ENCODE assay signal across 1 cellular context in the genomic region with DNA sequence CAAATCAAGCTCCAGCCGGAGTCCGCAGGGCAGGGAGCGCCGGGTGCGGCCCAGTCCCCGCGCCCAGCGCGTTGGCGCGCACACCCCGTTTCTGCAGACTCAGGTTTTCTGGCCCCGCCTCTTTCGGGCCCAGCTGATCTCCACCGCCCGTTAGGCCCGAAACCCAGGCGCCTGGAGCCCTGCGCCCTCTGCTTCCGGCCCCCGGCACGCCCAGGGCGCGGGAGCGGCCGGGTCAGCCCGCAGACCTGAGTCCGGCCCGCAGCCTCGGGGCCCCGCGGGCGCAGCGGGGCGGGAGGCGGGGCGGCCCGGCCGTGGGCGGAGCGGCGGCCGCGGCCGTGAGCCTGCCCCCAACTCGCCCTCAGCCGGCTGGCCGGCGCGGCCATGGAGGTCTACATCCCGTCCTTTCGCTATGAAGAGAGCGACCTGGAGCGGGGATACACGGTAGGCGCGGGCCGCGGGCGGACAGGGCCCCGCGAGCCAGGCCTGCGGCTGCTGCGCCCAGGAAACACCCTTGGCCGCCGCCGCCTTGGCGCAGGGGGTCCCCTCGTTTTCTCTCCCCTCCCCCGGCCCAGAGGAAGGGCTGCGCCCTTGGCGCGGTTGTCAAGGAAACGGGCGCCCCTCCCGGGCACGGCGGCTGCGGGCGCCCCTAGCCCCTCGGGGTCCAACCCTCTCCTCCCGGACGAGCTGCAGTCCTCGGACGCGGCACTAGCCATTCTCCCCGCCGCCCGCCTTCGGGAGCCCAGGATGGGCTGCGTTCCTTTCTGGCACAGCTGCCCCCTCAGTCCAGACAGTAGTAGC.
TF ChIP-seq lines count a peak whose summit lies in the region.

A gene with protein sequence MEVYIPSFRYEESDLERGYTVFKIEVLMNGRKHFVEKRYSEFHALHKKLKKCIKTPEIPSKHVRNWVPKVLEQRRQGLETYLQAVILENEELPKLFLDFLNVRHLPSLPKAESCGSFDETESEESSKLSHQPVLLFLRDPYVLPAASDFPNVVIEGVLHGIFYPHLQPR (plus strand): TSS at position 361 of the 798 bp plus-strand sequence. CDS start 21 bp downstream, at position 382.

TF ChIP-seq in HEK293, 187 proteins besides CTCF, POLR2A, EP300 and RAD21 (continued from another document):
- TF ChIP-seq, protein P1, sequence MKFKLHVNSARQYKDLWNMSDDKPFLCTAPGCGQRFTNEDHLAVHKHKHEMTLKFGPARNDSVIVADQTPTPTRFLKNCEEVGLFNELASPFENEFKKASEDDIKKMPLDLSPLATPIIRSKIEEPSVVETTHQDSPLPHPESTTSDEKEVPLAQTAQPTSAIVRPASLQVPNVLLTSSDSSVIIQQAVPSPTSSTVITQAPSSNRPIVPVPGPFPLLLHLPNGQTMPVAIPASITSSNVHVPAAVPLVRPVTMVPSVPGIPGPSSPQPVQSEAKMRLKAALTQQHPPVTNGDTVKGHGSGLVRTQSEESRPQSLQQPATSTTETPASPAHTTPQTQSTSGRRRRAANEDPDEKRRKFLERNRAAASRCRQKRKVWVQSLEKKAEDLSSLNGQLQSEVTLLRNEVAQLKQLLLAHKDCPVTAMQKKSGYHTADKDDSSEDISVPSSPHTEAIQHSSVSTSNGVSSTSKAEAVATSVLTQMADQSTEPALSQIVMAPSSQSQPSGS (tag by site-specific recombination; IDR thresholded peaks at IDR 0.05; ENCODE audit: low read depth): no peak
- TF ChIP-seq BCL11A (tag by site-specific recombination; IDR thresholded peaks at IDR 0.05; ENCODE audit: low read depth): peak; percentile 38; the same call in 1 of the 2 replicates
- peak; percentile 86 for TF ChIP-seq KLF10 (tag by site-specific recombination; IDR thresholded peaks at IDR 0.05)
- TF ChIP-seq ZNF394 (tag by site-specific recombination; IDR thresholded peaks at IDR 0.05; ENCODE audit: borderline replicate concordance): peak; percentile 21; the same call in 1 of the 2 replicates
- TF ChIP-seq ZFHX2 (tag by site-specific recombination; conservative IDR thresholded peaks at IDR 0.05): no peak; the same call in none of the 2 replicates
- TF ChIP-seq ZNF707 (tag by site-specific recombination; IDR thresholded peaks at IDR 0.05): no peak
- TF ChIP-seq MZF1 (tag by site-specific recombination; IDR thresholded peaks at IDR 0.05; ENCODE audit: borderline replicate concordance): no peak
- TF ChIP-seq YY2 (tag by site-specific recombination; IDR thresholded peaks at IDR 0.05): no peak
- no peak for TF ChIP-seq ZNF16 (tag by site-specific recombination; IDR thresholded peaks at IDR 0.05; ENCODE audit: low read depth)
- no peak for TF ChIP-seq GLI2 (tag by site-specific recombination; IDR thresholded peaks at IDR 0.05; ENCODE audit: borderline replicate concordance, low read depth)
- TF ChIP-seq, protein P2, sequence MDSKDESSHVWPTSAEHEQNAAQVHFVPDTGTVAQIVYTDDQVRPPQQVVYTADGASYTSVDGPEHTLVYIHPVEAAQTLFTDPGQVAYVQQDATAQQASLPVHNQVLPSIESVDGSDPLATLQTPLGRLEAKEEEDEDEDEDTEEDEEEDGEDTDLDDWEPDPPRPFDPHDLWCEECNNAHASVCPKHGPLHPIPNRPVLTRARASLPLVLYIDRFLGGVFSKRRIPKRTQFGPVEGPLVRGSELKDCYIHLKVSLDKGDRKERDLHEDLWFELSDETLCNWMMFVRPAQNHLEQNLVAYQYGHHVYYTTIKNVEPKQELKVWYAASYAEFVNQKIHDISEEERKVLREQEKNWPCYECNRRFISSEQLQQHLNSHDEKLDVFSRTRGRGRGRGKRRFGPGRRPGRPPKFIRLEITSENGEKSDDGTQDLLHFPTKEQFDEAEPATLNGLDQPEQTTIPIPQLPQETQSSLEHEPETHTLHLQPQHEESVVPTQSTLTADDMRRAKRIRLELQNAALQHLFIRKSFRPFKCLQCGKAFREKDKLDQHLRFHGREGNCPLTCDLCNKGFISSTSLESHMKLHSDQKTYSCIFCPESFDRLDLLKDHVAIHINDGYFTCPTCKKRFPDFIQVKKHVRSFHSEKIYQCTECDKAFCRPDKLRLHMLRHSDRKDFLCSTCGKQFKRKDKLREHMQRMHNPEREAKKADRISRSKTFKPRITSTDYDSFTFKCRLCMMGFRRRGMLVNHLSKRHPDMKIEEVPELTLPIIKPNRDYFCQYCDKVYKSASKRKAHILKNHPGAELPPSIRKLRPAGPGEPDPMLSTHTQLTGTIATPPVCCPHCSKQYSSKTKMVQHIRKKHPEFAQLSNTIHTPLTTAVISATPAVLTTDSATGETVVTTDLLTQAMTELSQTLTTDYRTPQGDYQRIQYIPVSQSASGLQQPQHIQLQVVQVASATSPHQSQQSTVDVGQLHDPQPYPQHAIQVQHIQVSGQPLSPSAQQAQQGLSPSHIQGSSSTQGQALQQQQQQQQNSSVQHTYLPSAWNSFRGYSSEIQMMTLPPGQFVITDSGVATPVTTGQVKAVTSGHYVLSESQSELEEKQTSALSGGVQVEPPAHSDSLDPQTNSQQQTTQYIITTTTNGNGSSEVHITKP (tag by site-specific recombination; IDR thresholded peaks at IDR 0.05): peak; percentile 20; the same call in 1 of the 2 replicates
- peak; percentile 64; the same call in 1 of the 2 replicates for TF ChIP-seq KLF7 (tag by site-specific recombination; IDR thresholded peaks at IDR 0.05; ENCODE audit: borderline replicate concordance)
- 0 out of 2 replicates have a peak, but pooled peaks have one; percentile 20 for TF ChIP-seq BCL11B (tag by site-specific recombination; IDR thresholded peaks at IDR 0.05; ENCODE audit: low read depth)
- TF ChIP-seq, protein P3, sequence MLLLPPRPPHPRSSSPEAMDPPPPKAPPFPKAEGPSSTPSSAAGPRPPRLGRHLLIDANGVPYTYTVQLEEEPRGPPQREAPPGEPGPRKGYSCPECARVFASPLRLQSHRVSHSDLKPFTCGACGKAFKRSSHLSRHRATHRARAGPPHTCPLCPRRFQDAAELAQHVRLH (tag by site-specific recombination; IDR thresholded peaks at IDR 0.05): 0 out of 2 replicates have a peak, but pooled peaks have one; percentile 50
- TF ChIP-seq, protein P4, sequence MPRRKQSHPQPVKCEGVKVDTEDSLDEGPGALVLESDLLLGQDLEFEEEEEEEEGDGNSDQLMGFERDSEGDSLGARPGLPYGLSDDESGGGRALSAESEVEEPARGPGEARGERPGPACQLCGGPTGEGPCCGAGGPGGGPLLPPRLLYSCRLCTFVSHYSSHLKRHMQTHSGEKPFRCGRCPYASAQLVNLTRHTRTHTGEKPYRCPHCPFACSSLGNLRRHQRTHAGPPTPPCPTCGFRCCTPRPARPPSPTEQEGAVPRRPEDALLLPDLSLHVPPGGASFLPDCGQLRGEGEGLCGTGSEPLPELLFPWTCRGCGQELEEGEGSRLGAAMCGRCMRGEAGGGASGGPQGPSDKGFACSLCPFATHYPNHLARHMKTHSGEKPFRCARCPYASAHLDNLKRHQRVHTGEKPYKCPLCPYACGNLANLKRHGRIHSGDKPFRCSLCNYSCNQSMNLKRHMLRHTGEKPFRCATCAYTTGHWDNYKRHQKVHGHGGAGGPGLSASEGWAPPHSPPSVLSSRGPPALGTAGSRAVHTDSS (tag by site-specific recombination; IDR thresholded peaks at IDR 0.05): no peak
- TF ChIP-seq ZNF670 (tag by site-specific recombination; IDR thresholded peaks at IDR 0.05; ENCODE audit: low read depth): no peak
- TF ChIP-seq ZNF768 (tag by site-specific recombination; IDR thresholded peaks at IDR 0.05): no peak
- no peak for TF ChIP-seq ZNF221 (tag by site-specific recombination; IDR thresholded peaks at IDR 0.05; ENCODE audit: borderline replicate concordance)
- no peak for TF ChIP-seq ZSCAN16 (tag by site-specific recombination; IDR thresholded peaks at IDR 0.05)
- peak; percentile 41 for TF ChIP-seq ZXDB (tag by site-specific recombination; IDR thresholded peaks at IDR 0.05)
- TF ChIP-seq TCF7L2 (IDR thresholded peaks at IDR 0.05; ENCODE audit: borderline replicate concordance, low read depth, low read length): no peak
- no peak for TF ChIP-seq REPIN1 (tag by site-specific recombination; IDR thresholded peaks at IDR 0.05; ENCODE audit: low read depth)
- no peak for TF ChIP-seq ZNF223 (tag by site-specific recombination; IDR thresholded peaks at IDR 0.05)
- peak; percentile 29 for TF ChIP-seq ZNF335 (tag by site-specific recombination; conservative IDR thresholded peaks at IDR 0.05)
- no peak; the same call in 1 of the 2 replicates for TF ChIP-seq ZNF843 (tag by site-specific recombination; IDR thresholded peaks at IDR 0.05)
- no peak for TF ChIP-seq ZSCAN23 (tag by site-specific recombination; IDR thresholded peaks at IDR 0.05)
- TF ChIP-seq ZNF311 (tag by site-specific recombination; IDR thresholded peaks at IDR 0.05; ENCODE audit: borderline replicate concordance): no peak
- no peak for TF ChIP-seq ZNF248 (tag by site-specific recombination; IDR thresholded peaks at IDR 0.05)
- no peak for TF ChIP-seq ZNF292 (tag by site-specific recombination; IDR thresholded peaks at IDR 0.05; ENCODE audit: borderline replicate concordance, low read depth)
- no peak for TF ChIP-seq ZNF274 (IDR thresholded peaks at IDR 0.05; ENCODE audit: low read length)
- TF ChIP-seq ZNF274 (tag by site-specific recombination; IDR thresholded peaks at IDR 0.05; ENCODE audit: borderline replicate concordance): no peak
- TF ChIP-seq, protein P5, sequence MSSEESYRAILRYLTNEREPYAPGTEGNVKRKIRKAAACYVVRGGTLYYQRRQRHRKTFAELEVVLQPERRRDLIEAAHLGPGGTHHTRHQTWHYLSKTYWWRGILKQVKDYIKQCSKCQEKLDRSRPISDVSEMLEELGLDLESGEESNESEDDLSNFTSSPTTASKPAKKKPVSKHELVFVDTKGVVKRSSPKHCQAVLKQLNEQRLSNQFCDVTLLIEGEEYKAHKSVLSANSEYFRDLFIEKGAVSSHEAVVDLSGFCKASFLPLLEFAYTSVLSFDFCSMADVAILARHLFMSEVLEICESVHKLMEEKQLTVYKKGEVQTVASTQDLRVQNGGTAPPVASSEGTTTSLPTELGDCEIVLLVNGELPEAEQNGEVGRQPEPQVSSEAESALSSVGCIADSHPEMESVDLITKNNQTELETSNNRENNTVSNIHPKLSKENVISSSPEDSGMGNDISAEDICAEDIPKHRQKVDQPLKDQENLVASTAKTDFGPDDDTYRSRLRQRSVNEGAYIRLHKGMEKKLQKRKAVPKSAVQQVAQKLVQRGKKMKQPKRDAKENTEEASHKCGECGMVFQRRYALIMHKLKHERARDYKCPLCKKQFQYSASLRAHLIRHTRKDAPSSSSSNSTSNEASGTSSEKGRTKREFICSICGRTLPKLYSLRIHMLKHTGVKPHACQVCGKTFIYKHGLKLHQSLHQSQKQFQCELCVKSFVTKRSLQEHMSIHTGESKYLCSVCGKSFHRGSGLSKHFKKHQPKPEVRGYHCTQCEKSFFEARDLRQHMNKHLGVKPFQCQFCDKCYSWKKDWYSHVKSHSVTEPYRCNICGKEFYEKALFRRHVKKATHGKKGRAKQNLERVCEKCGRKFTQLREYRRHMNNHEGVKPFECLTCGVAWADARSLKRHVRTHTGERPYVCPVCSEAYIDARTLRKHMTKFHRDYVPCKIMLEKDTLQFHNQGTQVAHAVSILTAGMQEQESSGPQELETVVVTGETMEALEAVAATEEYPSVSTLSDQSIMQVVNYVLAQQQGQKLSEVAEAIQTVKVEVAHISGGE (tag by site-specific recombination; conservative IDR thresholded peaks at IDR 0.05; ENCODE audit: low read depth): no peak; the same call in 1 of the 2 replicates
- TF ChIP-seq ZNF610 (tag by site-specific recombination; IDR thresholded peaks at IDR 0.05; ENCODE audit: borderline replicate concordance): peak; percentile 78; the same call in 1 of the 2 replicates
- TF ChIP-seq ZEB2 (tag by site-specific recombination; IDR thresholded peaks at IDR 0.05): peak; percentile 42
- TF ChIP-seq, protein P6, sequence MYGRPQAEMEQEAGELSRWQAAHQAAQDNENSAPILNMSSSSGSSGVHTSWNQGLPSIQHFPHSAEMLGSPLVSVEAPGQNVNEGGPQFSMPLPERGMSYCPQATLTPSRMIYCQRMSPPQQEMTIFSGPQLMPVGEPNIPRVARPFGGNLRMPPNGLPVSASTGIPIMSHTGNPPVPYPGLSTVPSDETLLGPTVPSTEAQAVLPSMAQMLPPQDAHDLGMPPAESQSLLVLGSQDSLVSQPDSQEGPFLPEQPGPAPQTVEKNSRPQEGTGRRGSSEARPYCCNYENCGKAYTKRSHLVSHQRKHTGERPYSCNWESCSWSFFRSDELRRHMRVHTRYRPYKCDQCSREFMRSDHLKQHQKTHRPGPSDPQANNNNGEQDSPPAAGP (tag by site-specific recombination; IDR thresholded peaks at IDR 0.05): peak; percentile 50
- peak; percentile 59; the same call in 1 of the 2 replicates for TF ChIP-seq ZNF501 (tag by site-specific recombination; IDR thresholded peaks at IDR 0.05)
- no peak for TF ChIP-seq ZNF266 (tag by site-specific recombination; IDR thresholded peaks at IDR 0.05; ENCODE audit: low read depth)
